In genomic region chr17:78925234-78925633, GRCh38 we compare ENCODE assay signal across 8 cellular contexts. TPM values are rescaled to one million over a fixed set of nuclear protein-coding genes. Genes with fewer than 3 reads are reported as not detected.
DNase-seq lines count a peak whose midpoint lies in the region; ATAC-seq and TF ChIP-seq lines count a peak whose summit lies in the region.

TIMP2 (minus strand) TSS chr17:78925387; CDS start chr17:78925088, 299 bp downstream.

- no peak within 1 kb of the TSS for H4K5ac ChIP-seq in mesendoderm (ENCODE audit: low read length)

- no peak within 1 kb of the TSS for H3K27ac Mint-ChIP-seq in endodermal cell

- peak within 1 kb of the TSS; percentile 38 for H3K9ac ChIP-seq in endodermal cell (ENCODE audit: extremely low read depth, low read length, poor library complexity, severe bottlenecking)
- peak within 1 kb of the TSS; percentile 76 for H3K9ac ChIP-seq in mesendoderm (ENCODE audit: low read length)

- H3K79me1 ChIP-seq in mesendoderm (ENCODE audit: low read length) = peaks cover 7% of the 10 kb centered on the region

- CTCF ChIA-PET in AG04449 (lab: Yijun Ruan, JAX) = interaction anchor here (1.2 kb wide), 1 partner anchor 47 kb away, joined by 3 read pairs; no protein-coding TSS in a partner anchor
- CTCF ChIA-PET in HEK293T (lab: Yijun Ruan, JAX) = no interaction called here

- H3K23ac ChIP-seq in mesendoderm (ENCODE audit: low read length) = no peak within 1 kb of the TSS

- H4K8ac ChIP-seq in mesendoderm (ENCODE audit: low read depth, low read length) = peak within 1 kb of the TSS; percentile 93

- H3K4me1 ChIP-seq in endodermal cell (ENCODE audit: control insufficient read depth, insufficient read depth, low read length) = no peaks in the 10 kb centered on the region
- H3K4me1 ChIP-seq in mesendoderm (ENCODE audit: control insufficient read depth, low read depth, low read length) = no peaks in the 10 kb centered on the region

- no peak within 1 kb of the TSS for H2BK15ac ChIP-seq in mesendoderm (replicated peaks; ENCODE audit: low read depth)

- no peaks in the 10 kb centered on the region for H3K9me3 Mint-ChIP-seq in endodermal cell

- H3K4ac ChIP-seq in mesendoderm (ENCODE audit: low read depth, low read length) = peak within 1 kb of the TSS; percentile 79

- H3K27ac ChIP-seq in endodermal cell (ENCODE audit: low read depth, low read length) (peak within 1 kb of the TSS; percentile 66), mesendoderm (ENCODE audit: low read depth, low read length) (no peak within 1 kb of the TSS)

- peak within 1 kb of the TSS; percentile 82 for H3K56ac ChIP-seq in mesendoderm (ENCODE audit: low read length)

- H3K36me3 Mint-ChIP-seq in endodermal cell (ENCODE audit: low read depth) = no peaks in the 10 kb centered on the region

- H3K4me3 ChIP-seq in AG04449 (ENCODE audit: low read depth, low read length) (peak within 1 kb of the TSS; percentile 86), endodermal cell (ENCODE audit: low read length) (peak within 1 kb of the TSS; percentile 82), mesendoderm (ENCODE audit: low read length) (peak within 1 kb of the TSS; percentile 46)

- H3K27me3 ChIP-seq in endodermal cell (ENCODE audit: control insufficient read depth, insufficient read depth, low read length, poor library complexity, severe bottlenecking) (no peaks in the 10 kb centered on the region), mesendoderm (ENCODE audit: insufficient read depth, low read length, poor library complexity) (no peaks in the 10 kb centered on the region)

- WGBS in endodermal cell (ENCODE audit: insufficient coverage in 1 of 2, insufficient read length in 1 of 2), 2 experiments = 0% methylated on average over 14 to 52 of the region's 52 CpGs
- no CpG with 5 or more reads among the region's 52 CpGs for WGBS in mesendoderm (ENCODE audit: extremely low coverage, insufficient coverage, low lambda C conversion rate)

- POLR2A ChIA-PET in AG04449 (lab: Yijun Ruan, JAX) = interaction anchor here (0.5 kb wide), 1 partner anchor 1778 kb away, joined by 3 read pairs; no protein-coding TSS in a partner anchor
- POLR2A ChIA-PET in HEK293T (lab: Yijun Ruan, JAX) = interaction anchor here (0.5 to 1.9 kb wide), 3 partner anchors 9 to 12 kb away, joined by 3 to 5 read pairs (median 4); no protein-coding TSS in a partner anchor

- ATAC-seq in GM21447 (IDR thresholded peaks at IDR 0.05; ENCODE audit: unreplicated experiment) = no peak

- no peak within 1 kb of the TSS for H2AK5ac ChIP-seq in mesendoderm (ENCODE audit: low read length)

- DNase-seq in AG04449 (ENCODE audit: low read depth, low spot score) = no peak
- DNase-seq in HEK293T (ENCODE audit: extremely low spot score) = peak; percentile 94
- peak; percentile 67 for DNase-seq in NCI-H82 treated with DMSO at 0.1 percent for 48 hours (lab: John Stamatoyannopoulos, UW; ENCODE audit: unreplicated experiment)
- peak; percentile 68 for DNase-seq in activated CD8-positive, alpha-beta memory T cell treated with anti-CD3 and anti-CD28 coated beads, Interleukin-2, amount 50 U/mL, for 4 hours
- peak; percentile 97 for DNase-seq in endodermal cell
- peak; percentile 89 for DNase-seq in mesendoderm
- DNase-seq in stimulated activated CD8-positive, alpha-beta memory T cell treated with anti-CD3 and anti-CD28 coated beads, Interleukin-12 subunit alpha, Interleukin-12 subunit beta, amount 100 ng/mL, for 4 hours (ENCODE audit: low read depth) = peak; percentile 44

- H3K79me2 ChIP-seq in mesendoderm (ENCODE audit: control insufficient read depth, insufficient read depth, low read length) = peaks cover 3% of the 10 kb centered on the region

- H3K36me3 ChIP-seq in endodermal cell (ENCODE audit: control insufficient read depth, insufficient read depth, low read length) (no peaks in the 10 kb centered on the region), mesendoderm (ENCODE audit: control insufficient read depth, insufficient read depth, low read length) (no peaks in the 10 kb centered on the region)

- peak within 1 kb of the TSS; percentile 78 for H3K4me2 ChIP-seq in mesendoderm (ENCODE audit: low read length)

- H3K4me3 Mint-ChIP-seq in endodermal cell = peak within 1 kb of the TSS; percentile 64

- TF ChIP-seq CTCF in AG04449 (IDR thresholded peaks at IDR 0.05; ENCODE audit: insufficient read depth, low read length, missing control alignments) (peak; percentile 13), endodermal cell (conservative IDR thresholded peaks at IDR 0.05) (peak; percentile 65)

- peaks cover 5% of the 10 kb centered on the region for H3K27me3 Mint-ChIP-seq in endodermal cell (ENCODE audit: insufficient read depth)

- H3K18ac ChIP-seq in mesendoderm (ENCODE audit: low read length) = peak within 1 kb of the TSS; percentile 97

- peak within 1 kb of the TSS; percentile 39 for H2BK120ac ChIP-seq in mesendoderm (ENCODE audit: low read depth, low read length)

- H2BK5ac ChIP-seq in mesendoderm (ENCODE audit: low read length) = no peak within 1 kb of the TSS

- H3K9me3 ChIP-seq in endodermal cell (ENCODE audit: control insufficient read depth, low read length) = no peaks in the 10 kb centered on the region

- H3K4me1 Mint-ChIP-seq in endodermal cell = peaks cover 14% of the 10 kb centered on the region

TF ChIP-seq in HEK293T, 16 proteins besides CTCF, POLR2A, EP300 and RAD21:
- TF ChIP-seq ELF4 (IDR thresholded peaks at IDR 0.05) = no peak
- TF ChIP-seq NFRKB (IDR thresholded peaks at IDR 0.05) = no peak
- TF ChIP-seq PKNOX1 (IDR thresholded peaks at IDR 0.05) = no peak
- no peak for TF ChIP-seq FOXA1 (IDR thresholded peaks at IDR 0.05)
- TF ChIP-seq ARNT (IDR thresholded peaks at IDR 0.05) = no peak
- no peak for TF ChIP-seq L3MBTL2 (conservative IDR thresholded peaks at IDR 0.05)
- TF ChIP-seq SUZ12 (IDR thresholded peaks at IDR 0.05) = no peak
- TF ChIP-seq BHLHE40 (IDR thresholded peaks at IDR 0.05; ENCODE audit: borderline replicate concordance) = no peak
- no peak for TF ChIP-seq HDGF (IDR thresholded peaks at IDR 0.05; ENCODE audit: borderline replicate concordance)
- no peak for TF ChIP-seq SP1 (IDR thresholded peaks at IDR 0.05)
- TF ChIP-seq LEF1 (IDR thresholded peaks at IDR 0.05; ENCODE audit: borderline replicate concordance) = no peak
- TF ChIP-seq ZNF384 (IDR thresholded peaks at IDR 0.05) = no peak
- no peak for TF ChIP-seq TARDBP (IDR thresholded peaks at IDR 0.05)
- TF ChIP-seq FOXM1 (IDR thresholded peaks at IDR 0.05; ENCODE audit: borderline replicate concordance) = no peak
- TF ChIP-seq CTBP1 (IDR thresholded peaks at IDR 0.05; ENCODE audit: borderline replicate concordance) = no peak
- TF ChIP-seq FOXK2 (IDR thresholded peaks at IDR 0.05) = no peak

RNA-seq across cellular contexts. Expression of gene TIMP2, which starts in this region (rescaled TPM):
- total RNA-seq in endodermal cell = 10 to 100 TPM; 36.9 to 42.7 TPM
- 61.1 TPM for polyA plus RNA-seq in endodermal cell (2013, experiment 1 of 2)
- polyA plus RNA-seq in endodermal cell (2013, experiment 2 of 2) = 60.7 TPM
- 25.3 TPM for polyA plus RNA-seq in mesendoderm (2013, experiment 1 of 2)
- polyA plus RNA-seq in mesendoderm (2013, experiment 2 of 2) = 24.9 TPM
